8 cellular contexts compared by ENCODE assay signal in the genomic region with DNA sequence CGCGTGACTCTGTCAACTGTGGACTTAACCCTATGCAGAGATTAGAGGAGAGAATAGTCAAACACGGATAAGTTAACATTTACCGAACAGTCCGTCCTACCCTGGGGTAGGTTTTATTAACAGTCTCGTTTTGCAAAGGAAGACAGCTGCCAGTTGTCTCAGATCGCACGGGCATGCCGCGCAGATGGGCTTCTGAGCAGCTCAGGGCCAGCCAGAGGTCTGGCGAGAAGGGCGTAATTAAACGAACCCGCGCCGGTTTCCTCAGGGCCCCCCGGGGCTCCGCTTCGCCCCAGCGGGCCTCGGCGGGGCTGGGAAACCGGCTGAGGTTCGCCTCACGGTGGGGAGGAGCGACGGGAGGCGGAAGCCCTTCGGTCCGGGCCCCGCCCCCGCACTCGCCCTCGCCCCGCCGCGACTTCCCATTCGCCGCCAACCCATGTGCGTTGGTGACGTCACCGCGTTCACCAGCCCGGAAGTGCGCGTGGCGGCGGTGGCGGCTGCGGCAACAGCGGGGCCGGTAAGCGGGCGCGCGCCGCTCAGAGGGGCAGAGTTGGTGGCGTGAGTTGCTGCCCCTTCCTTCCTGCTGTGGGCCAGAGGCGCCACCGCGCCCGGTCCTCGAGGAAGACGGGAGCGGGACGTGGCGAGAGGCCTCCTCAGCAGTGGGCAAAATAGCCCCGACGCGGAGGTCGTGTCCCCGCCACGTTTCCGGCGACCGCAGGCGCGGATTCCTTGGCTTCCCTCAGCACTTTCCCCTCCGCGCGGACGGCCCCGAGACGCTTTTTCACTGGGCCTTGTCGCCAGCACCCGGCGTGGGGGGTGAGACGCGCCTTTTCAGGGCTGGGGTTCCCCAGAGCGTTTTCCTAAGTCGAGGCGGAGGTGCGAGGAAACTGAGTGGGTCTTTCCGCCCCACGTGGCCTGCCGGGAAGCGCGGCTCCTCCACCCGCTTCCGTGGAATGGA. TPM values are rescaled to one million over a fixed set of nuclear protein-coding genes. Genes with fewer than 3 reads are reported as not detected.
DNase-seq lines count a peak whose midpoint lies in the region; ATAC-seq, FAIRE-seq and TF ChIP-seq lines count a peak whose summit lies in the region.

Gene TRNT1, plus strand, starts transcription at position 464 of the 955 bp plus-strand sequence. CDS start 2,101 bp downstream, outside the sequence.

- ATAC-seq in GM21381 (IDR thresholded peaks at IDR 0.05; ENCODE audit: unreplicated experiment), result peak; percentile 96
- peak; percentile 95 for ATAC-seq in activated CD8-positive, alpha-beta memory T cell treated with anti-CD3 and anti-CD28 coated beads, Interleukin-2, amount 10 ng/mL, durations not matched to agents 7 days and 5 days

- peak within 1 kb of the TSS; percentile 9; the same call in 1 of the 2 replicates for H2BK12ac ChIP-seq in H1 (ENCODE audit: low read depth, low read length)
- H2BK12ac ChIP-seq in mesenchymal stem cell (ENCODE audit: low read length in 2 of 2), result no peak within 1 kb of the TSS

- no peaks in the 10 kb centered on the region for H3K27me3 ChIP-seq in Caco-2 (replicated peaks; ENCODE audit: control insufficient read depth, insufficient read depth, low read length)
- no peaks in the 10 kb centered on the region for H3K27me3 ChIP-seq in NT2/D1 (ENCODE audit: insufficient read depth, insufficient read length)
- H3K27me3 ChIP-seq in H1 (replicated peaks in 1 of 4; ENCODE audit: control insufficient read depth in 3 of 4, extremely low read depth in 1 of 4, insufficient read depth in 3 of 4, low read length in 3 of 4), result no peaks in the 10 kb centered on the region
- no peaks in the 10 kb centered on the region for H3K27me3 ChIP-seq in mesenchymal stem cell (ENCODE audit: control insufficient read depth in 1 of 2, insufficient read depth in 1 of 2, low read length in 2 of 2)

- TF ChIP-seq POLR2A in H1 (IDR thresholded peaks at IDR 0.05; ENCODE audit: control extremely low read depth in 1 of 2, low read depth in 2 of 2, low read length in 2 of 2), result peak in 1 of 2 experiments; percentile 88; a peak in 2 of 3 replicates

- TF ChIP-seq CTCF in Caco-2 (IDR thresholded peaks at IDR 0.05; ENCODE audit: insufficient read depth in 1 of 2, low read depth in 1 of 2, low read length in 1 of 2, severe bottlenecking in 1 of 2, unreplicated experiment in 1 of 2) (no peak), H1 (IDR thresholded peaks at IDR 0.05; ENCODE audit: control extremely low read depth in 1 of 3, insufficient read depth in 1 of 3, low read depth in 1 of 3, low read length in 3 of 3) (no peak)

- H3K56ac ChIP-seq in H1 (replicated peaks; ENCODE audit: insufficient read length, low read depth, low read length), result peak within 1 kb of the TSS; percentile 52

- 0 out of 2 replicates have a peak within 1 kb of the TSS, but pooled peaks have one; percentile 48 for H2BK20ac ChIP-seq in H1 (ENCODE audit: low read length)

- peak in 1 of 2 experiments; percentile 0; a peak in 1 of 4 replicates for TF ChIP-seq RAD21 in H1 (IDR thresholded peaks at IDR 0.05 in 1 of 2, conservative IDR thresholded peaks at IDR 0.05 in 1 of 2; ENCODE audit: low read depth in 2 of 2, low read length in 2 of 2)

- no peaks in the 10 kb centered on the region for H4K20me1 ChIP-seq in H1 (replicated peaks in 1 of 2; ENCODE audit: control insufficient read depth in 1 of 2, insufficient read depth in 2 of 2, low read length in 2 of 2)

- H2BK5ac ChIP-seq in H1 (ENCODE audit: low read depth, low read length) (peak within 1 kb of the TSS; percentile 95), mesenchymal stem cell (ENCODE audit: low read depth, low read length, poor library complexity, severe bottlenecking) (peak within 1 kb of the TSS; percentile 90)

- H3K14ac ChIP-seq in H1 (ENCODE audit: insufficient read length) (no peak within 1 kb of the TSS), mesenchymal stem cell (ENCODE audit: low read length in 2 of 2) (peak within 1 kb of the TSS in 1 of 2 experiments; percentile 98)

- H3K23me2 ChIP-seq in H1 (ENCODE audit: low read depth, low read length), result peaks cover 8% of the 10 kb centered on the region

- CTCF ChIA-PET in Caco-2 (lab: Charles Lee), result no interaction called here
- CTCF ChIA-PET in activated CD8-positive, alpha-beta memory T cell treated with anti-CD3 and anti-CD28 coated beads, Interleukin-2, amount 10 ng/mL, durations not matched to agents 7 days and 5 days (lab: Charles Lee), result no interaction called here
- CTCF ChIA-PET in H1 (lab: Charles Lee; ENCODE audit: partially characterized antibody), result no interaction called here

- H4K91ac ChIP-seq in H1 (replicated peaks; ENCODE audit: insufficient read length, low read length) (peak within 1 kb of the TSS; percentile 91), mesenchymal stem cell (ENCODE audit: low read length) (peak within 1 kb of the TSS; percentile 96)

- H4K5ac ChIP-seq in H1 (ENCODE audit: insufficient read length, low read depth, low read length), result peak within 1 kb of the TSS; percentile 92

- POLR2A ChIA-PET in Caco-2 (lab: Charles Lee), result no interaction called here
- POLR2A ChIA-PET in H1 (lab: Charles Lee; ENCODE audit: partially characterized antibody), result interaction anchor here (1.5 kb wide), 1 partner anchor 31 kb away, joined by 3 read pairs; no protein-coding TSS in a partner anchor

- DNase-seq in Caco-2 (peak; percentile 94 to 96), HTR-8/SVneo (ENCODE audit: insufficient read length, low spot score) (peak; percentile 94), NT2/D1 (ENCODE audit: low read depth, low spot score) (peak; percentile 94), H1 (ENCODE audit: low read depth in 1 of 2, low spot score in 2 of 2) (peak; percentile 60 to 93), mesenchymal stem cell (peak; percentile 95)
- peak; percentile 95 for DNase-seq in activated CD8-positive, alpha-beta memory T cell treated with anti-CD3 and anti-CD28 coated beads, Interleukin-2, amount 10 ng/mL, durations not matched to agents 7 days and 5 days
- peak; percentile 94 for DNase-seq in stimulated activated CD8-positive, alpha-beta memory T cell treated with anti-CD3 and anti-CD28 coated beads, Interleukin-12 subunit alpha, Interleukin-12 subunit beta, amount 100 ng/mL, for 24 hours (ENCODE audit: extremely low read depth)

- intact Hi-C loops in Caco-2 (cut with micrococcal nuclease; ENCODE audit: unreplicated experiment), result loop anchor here (2.0 to 10.0 kb wide), 3 partner anchors 72 to 162 kb away; no protein-coding TSS in a partner anchor

- H3K36me3 Mint-ChIP-seq in Caco-2 (ENCODE audit: insufficient read depth, unreplicated experiment), result peaks cover 47% of the 10 kb centered on the region
- H3K36me3 Mint-ChIP-seq in activated CD8-positive, alpha-beta memory T cell treated with anti-CD3 and anti-CD28 coated beads, Interleukin-2, amount 10 ng/mL, durations not matched to agents 7 days and 5 days, result peaks cover 34% of the 10 kb centered on the region

- H3K4me3 ChIP-seq in Caco-2 (ENCODE audit: low read depth, low read length), result peak within 1 kb of the TSS; percentile 93
- H3K4me3 ChIP-seq in NT2/D1 (ENCODE audit: insufficient read length, low read depth), result peak within 1 kb of the TSS; percentile 100
- peak within 1 kb of the TSS; percentile 79 to 87 (median 84) for H3K4me3 ChIP-seq in H1 (ENCODE audit: extremely low read depth in 1 of 4, insufficient read depth in 2 of 4, low read depth in 3 of 4, low read length in 4 of 4)
- H3K4me3 ChIP-seq in mesenchymal stem cell (ENCODE audit: insufficient read depth in 1 of 2, low read depth in 1 of 2, low read length in 2 of 2), result peak within 1 kb of the TSS; percentile 95 to 97

- peak within 1 kb of the TSS; percentile 99 for H3K9ac ChIP-seq in NT2/D1 (ENCODE audit: insufficient read length, low read depth)
- H3K9ac ChIP-seq in H1 (replicated peaks in 1 of 4; ENCODE audit: extremely low read depth in 1 of 4, low read depth in 3 of 4, low read length in 3 of 4), result peak within 1 kb of the TSS; percentile 70 to 99 (median 94)
- peak within 1 kb of the TSS; percentile 100 for H3K9ac ChIP-seq in mesenchymal stem cell (ENCODE audit: low read length)

- H3K27me3 Mint-ChIP-seq in Caco-2 (ENCODE audit: insufficient read depth, unreplicated experiment), result no peaks in the 10 kb centered on the region
- H3K27me3 Mint-ChIP-seq in activated CD8-positive, alpha-beta memory T cell treated with anti-CD3 and anti-CD28 coated beads, Interleukin-2, amount 10 ng/mL, durations not matched to agents 7 days and 5 days, result no peaks in the 10 kb centered on the region

- H3K4ac ChIP-seq in H1 (replicated peaks; ENCODE audit: insufficient read length, low read depth, low read length), result peak within 1 kb of the TSS; percentile 96
- peak within 1 kb of the TSS; percentile 84 to 91 for H3K4ac ChIP-seq in mesenchymal stem cell (ENCODE audit: low read depth in 1 of 2, low read length in 2 of 2)

- H3K4me3 Mint-ChIP-seq in Caco-2 (ENCODE audit: unreplicated experiment), result peak within 1 kb of the TSS; percentile 99
- peak within 1 kb of the TSS; percentile 96 for H3K4me3 Mint-ChIP-seq in activated CD8-positive, alpha-beta memory T cell treated with anti-CD3 and anti-CD28 coated beads, Interleukin-2, amount 10 ng/mL, durations not matched to agents 7 days and 5 days

- H3K79me1 ChIP-seq in H1 (ENCODE audit: low read depth, low read length) (0 out of 2 replicates have a peak, but pooled peaks cover 4% of the 10 kb centered on the region), mesenchymal stem cell (replicated peaks; ENCODE audit: low read length, poor library complexity, severe bottlenecking) (peaks cover 2% of the 10 kb centered on the region)

- peak within 1 kb of the TSS; percentile 97 for H3K18ac ChIP-seq in H1 (ENCODE audit: extremely low read depth, low read length)
- peak within 1 kb of the TSS; percentile 99 for H3K18ac ChIP-seq in mesenchymal stem cell (ENCODE audit: low read depth in 1 of 2, low read length in 2 of 2)

- no TSS peak for BruUV-seq in Caco-2 (replicated peaks; lab: Mats Ljungman, UMichigan)

- H3K79me2 ChIP-seq in H1 (ENCODE audit: control insufficient read depth in 1 of 2, insufficient read depth in 2 of 2, low read length in 2 of 2), result peaks cover 4 to 31% of the 10 kb centered on the region in 2 experiments; a peak in 3 of 4 replicates

- peak within 1 kb of the TSS; percentile 94 for H2AFZ ChIP-seq in H1 (ENCODE audit: low read length)
- H2AFZ ChIP-seq in mesenchymal stem cell (ENCODE audit: low read depth, low read length), result peak within 1 kb of the TSS; percentile 91

- no peak within 1 kb of the TSS for H3K23ac ChIP-seq in H1 (ENCODE audit: insufficient read length)
- H3K23ac ChIP-seq in mesenchymal stem cell (ENCODE audit: low read length in 2 of 2), result peak within 1 kb of the TSS in 1 of 2 experiments; percentile 96

- peak within 1 kb of the TSS; percentile 96 for H3K27ac ChIP-seq in H1 (ENCODE audit: low read depth, low read length)
- H3K27ac ChIP-seq in mesenchymal stem cell (ENCODE audit: low read length, poor library complexity, severe bottlenecking), result peak within 1 kb of the TSS; percentile 89

- no peaks in the 10 kb centered on the region for H3K9me3 Mint-ChIP-seq in Caco-2 (ENCODE audit: unreplicated experiment)
- no peaks in the 10 kb centered on the region for H3K9me3 Mint-ChIP-seq in activated CD8-positive, alpha-beta memory T cell treated with anti-CD3 and anti-CD28 coated beads, Interleukin-2, amount 10 ng/mL, durations not matched to agents 7 days and 5 days (ENCODE audit: low read depth)

- H3K4me2 ChIP-seq in H1 (ENCODE audit: insufficient read depth in 1 of 2, low read depth in 2 of 2, low read length in 2 of 2) (peak within 1 kb of the TSS; percentile 91 to 93), mesenchymal stem cell (ENCODE audit: low read length, poor library complexity, severe bottlenecking) (peak within 1 kb of the TSS; percentile 80)

- H2AK5ac ChIP-seq in H1 (ENCODE audit: low read depth, low read length), result 0 out of 2 replicates have a peak within 1 kb of the TSS, but pooled peaks have one; percentile 16
- H2AK5ac ChIP-seq in mesenchymal stem cell (ENCODE audit: low read length, severe bottlenecking), result no peak within 1 kb of the TSS

- peak; percentile 99 for FAIRE-seq in HTR-8/SVneo (lab: Jason Lieb, UNC)
- FAIRE-seq in H1 (lab: Jason Lieb, UNC), result no peak

- H2BK120ac ChIP-seq in H1 (replicated peaks; ENCODE audit: low read depth, low read length) (no peak within 1 kb of the TSS), mesenchymal stem cell (ENCODE audit: low read depth, low read length) (peak within 1 kb of the TSS; percentile 77)

- WGBS in H1 (ENCODE audit: extremely low coverage in 1 of 2, insufficient coverage in 1 of 2, insufficient read length in 1 of 2, insufficient replicate concordance in 2 of 2, low coverage in 1 of 2, low lambda C conversion rate in 2 of 2, missing lambda C conversion rate in 1 of 2), 2 experiments, result 3% methylated on average over 89 of the region's 100 CpGs; no CpG with 5 or more reads in 1 of the 2 experiments
- WGBS in mesenchymal stem cell, result 2% methylated on average over 86 of the region's 100 CpGs

- TF ChIP-seq EP300 in H1 (IDR thresholded peaks at IDR 0.05; ENCODE audit: borderline replicate concordance in 1 of 2, low read depth in 2 of 2, low read length in 2 of 2), result peak in 1 of 2 experiments; percentile 65; a peak in 1 of 3 replicates

- H3K36me3 ChIP-seq in Caco-2 (ENCODE audit: control insufficient read depth, insufficient read depth, low read length), result 0 out of 2 replicates have a peak, but pooled peaks cover 2% of the 10 kb centered on the region
- peaks cover 31% of the 10 kb centered on the region for H3K36me3 ChIP-seq in NT2/D1 (ENCODE audit: insufficient read depth, insufficient read length, low read length)
- H3K36me3 ChIP-seq in H1 (ENCODE audit: control insufficient read depth in 2 of 4, insufficient read depth in 4 of 4, low read length in 3 of 4), result peaks cover 10 to 27% (median 19%) of the 10 kb centered on the region in 4 experiments
- peaks cover 7 to 28% of the 10 kb centered on the region in 2 experiments for H3K36me3 ChIP-seq in mesenchymal stem cell (ENCODE audit: control insufficient read depth in 1 of 2, insufficient read depth in 2 of 2, low read depth in 1 of 2, low read length in 2 of 2)

- no peaks in the 10 kb centered on the region for H3K9me3 ChIP-seq in Caco-2
- peaks cover 8% of the 10 kb centered on the region; the same call in 1 of the 2 replicates for H3K9me3 ChIP-seq in NT2/D1 (ENCODE audit: insufficient read depth, low read length)
- H3K9me3 ChIP-seq in H1 (ENCODE audit: insufficient read depth in 2 of 2, low read depth in 1 of 2, low read length in 1 of 2), result no peaks in the 10 kb centered on the region
- no peaks in the 10 kb centered on the region for H3K9me3 ChIP-seq in mesenchymal stem cell (ENCODE audit: control insufficient read depth, low read length)

- H3K4me1 Mint-ChIP-seq in Caco-2 (ENCODE audit: low read depth, unreplicated experiment), result peaks cover 11% of the 10 kb centered on the region
- peaks cover 36% of the 10 kb centered on the region for H3K4me1 Mint-ChIP-seq in activated CD8-positive, alpha-beta memory T cell treated with anti-CD3 and anti-CD28 coated beads, Interleukin-2, amount 10 ng/mL, durations not matched to agents 7 days and 5 days

- H2BK15ac ChIP-seq in H1 (ENCODE audit: low read length) (no peak within 1 kb of the TSS), mesenchymal stem cell (ENCODE audit: low read depth, poor library complexity, severe bottlenecking) (peak within 1 kb of the TSS; percentile 94)

- peak within 1 kb of the TSS; percentile 98 for H3K27ac Mint-ChIP-seq in Caco-2 (ENCODE audit: unreplicated experiment)
- H3K27ac Mint-ChIP-seq in activated CD8-positive, alpha-beta memory T cell treated with anti-CD3 and anti-CD28 coated beads, Interleukin-2, amount 10 ng/mL, durations not matched to agents 7 days and 5 days, result peak within 1 kb of the TSS; percentile 96

- H3K4me1 ChIP-seq in Caco-2 (no peaks in the 10 kb centered on the region), NT2/D1 (ENCODE audit: insufficient read depth, insufficient read length) (peaks cover 2% of the 10 kb centered on the region), H1 (replicated peaks in 1 of 4; ENCODE audit: control insufficient read depth in 3 of 4, insufficient read depth in 4 of 4, low read length in 3 of 4) (peaks cover 2 to 7% (median 4%) of the 10 kb centered on the region in 4 experiments; a peak in 3 of 7 replicates), mesenchymal stem cell (ENCODE audit: control insufficient read depth, insufficient read depth, low read depth, low read length) (peaks cover 2% of the 10 kb centered on the region)

- peak within 1 kb of the TSS; percentile 96 for H4K8ac ChIP-seq in H1 (ENCODE audit: extremely low read depth, insufficient read depth, low read length)
- H4K8ac ChIP-seq in mesenchymal stem cell (ENCODE audit: low read length), result peak within 1 kb of the TSS; percentile 98

RNA-seq across cellular contexts. Expression of gene TRNT1, which starts in this region (rescaled TPM):
- total RNA-seq in Caco-2 (2022), result 40.1 and 43.6 TPM in 2 replicates
- 10 to 100 TPM; 35.0 to 39.6 TPM for total RNA-seq in activated CD8-positive, alpha-beta memory T cell treated with anti-CD3 and anti-CD28 coated beads, Interleukin-2, amount 10 ng/mL, durations not matched to agents 7 days and 5 days
- 31.0 and 33.1 TPM in 2 replicates for total RNA-seq in H1 (2021; fragmentation: NEBNext Ultra II Directional; extraction: Animal tissue kit (Norgen Biotek cat#: 25700))
- polyA plus RNA-seq in H1 (2011; rRNA removed), result 6.5 and 7.2 TPM in 2 replicates
- 15.1 TPM for polyA plus RNA-seq in H1 (2011; cell fraction: cytosol; rRNA removed)
- 31.3 TPM for polyA plus RNA-seq in H1 (2011; cell fraction: nucleus; rRNA removed)
- 17.6 to 39.0 TPM (median 21.2 TPM) in 4 replicates for polyA plus RNA-seq in H1 (2012, experiment 1 of 2)
- polyA plus RNA-seq in H1 (2012, experiment 2 of 2), result 4.9 TPM
- 23.0 TPM for polyA plus RNA-seq in H1 (2013, experiment 1 of 2)
- polyA plus RNA-seq in H1 (2013, experiment 2 of 2), result 22.1 TPM
- polyA minus RNA-seq in H1 (2011; rRNA and poly(A)+ RNA removed), result 15.3 and 15.6 TPM in 2 replicates
- polyA minus RNA-seq in H1 (2011; cell fraction: cytosol; rRNA and poly(A)+ RNA removed), result 13.2 TPM
- 69.2 TPM for polyA minus RNA-seq in H1 (2011; cell fraction: nucleus; rRNA and poly(A)+ RNA removed)
- polyA plus RNA-seq in mesenchymal stem cell (2013, experiment 1 of 2), result 15.2 TPM
- polyA plus RNA-seq in mesenchymal stem cell (2013, experiment 2 of 2), result 14.8 TPM

Comparison
In these comparisons a context has a peak if more than half of its experiments do, and no peak if none do; other contexts are left out.
1. Peak in every context shown above with its lines: DNase-seq, ATAC-seq, H3K4me3 ChIP-seq and H3K27ac ChIP-seq.